20 cellular contexts compared by ENCODE assay signal in the genomic region with DNA sequence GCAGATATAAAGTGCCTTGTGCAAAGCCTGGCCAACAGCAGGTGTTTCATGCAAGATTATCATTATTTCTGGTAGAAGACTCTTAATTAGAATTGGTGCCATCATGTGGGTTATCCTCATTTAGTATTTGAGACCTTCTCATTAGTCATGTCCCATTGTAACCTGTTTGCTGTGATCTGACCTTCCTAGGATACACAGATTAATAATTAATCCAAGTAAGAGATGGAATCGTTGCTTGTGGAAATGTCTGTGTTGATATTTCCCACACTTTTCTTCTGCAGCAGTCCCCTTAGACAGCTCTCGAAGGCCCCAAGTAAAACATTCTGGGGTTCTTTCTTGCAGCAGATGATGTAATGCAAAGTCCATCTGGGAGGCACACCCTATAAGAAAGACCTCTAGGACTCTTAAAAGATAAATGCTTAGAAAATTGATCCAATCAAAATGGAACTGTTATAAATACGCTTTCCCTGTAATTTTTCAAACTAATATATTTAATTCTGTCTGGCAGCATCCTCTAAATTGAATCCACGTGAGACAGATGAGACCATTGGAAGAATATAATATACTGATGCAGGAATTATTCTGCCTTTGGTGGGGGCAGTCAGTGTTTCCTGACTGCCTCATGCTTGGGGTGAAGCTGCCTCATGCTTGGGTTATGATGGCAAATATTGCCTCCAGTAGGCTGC. TPM values are rescaled to one million over a fixed set of nuclear protein-coding genes. Genes with fewer than 3 reads are reported as not detected.
A peak's percentile ranks its signal among the peaks of the same experiment; 100 is the strongest.
DNase-seq lines count a peak whose midpoint lies in the region; TF ChIP-seq lines count a peak whose summit lies in the region.
"Had no signal": no experiment of that assay in that cellular context is flagged by ENCODE, and none has a peak within 500 bp of the region (broad histone marks: within the 10 kb centered on the region; RNA-seq: fewer than 3 reads in every experiment).

No MANE protein-coding gene starts in this region.

- H3K27me3 ChIP-seq in SK-N-SH (ENCODE audit: insufficient read depth), result no peaks in the 10 kb centered on the region

- H3K9ac ChIP-seq in SK-N-SH, result no peak overlapping the region

- H3K4me3 ChIP-seq in SK-N-SH (ENCODE audit: low read depth in 2 of 2, low read length in 1 of 2), result no peak overlapping the region

- H3K27ac ChIP-seq in SK-N-SH (ENCODE audit: low read depth in 2 of 2, low read length in 1 of 2), result peak overlapping the region in 1 of 2 experiments; percentile 88; a peak in 2 of 4 replicates

- no peak overlapping the region for H2AFZ ChIP-seq in SK-N-SH (ENCODE audit: low read depth)

- 44% methylated on average over 4 of the region's 4 CpGs for WGBS in SK-N-SH (ENCODE audit: low lambda C conversion rate)

- TF ChIP-seq CTCF in SK-N-SH (IDR thresholded peaks at IDR 0.05), result no peak

- DNase-seq in ELR (ENCODE audit: low read depth), result peak; percentile 40
- peak; percentile 43 for DNase-seq in SK-N-SH
- DNase-seq in kidney tubule cell (ENCODE audit: low spot score), result peak; percentile 36
- peak; percentile 47 for DNase-seq in renal cortical epithelial cell (ENCODE audit: low read depth)
- DNase-seq in NCI-H69 (lab: John Stamatoyannopoulos, UW), result no peak
- DNase-seq in NCI-H1930 (lab: John Stamatoyannopoulos, UW), result no peak
- DNase-seq in DMS153 treated with DMSO at 0.1 percent for 48 hours (lab: John Stamatoyannopoulos, UW; ENCODE audit: unreplicated experiment), result no peak
- DNase-seq: CD4-positive, alpha-beta T cell; COR-L47; GF-D8; H7; KG1; NCI-H1092 treated with DMSO at 0.1 percent for 48 hours; NCI-H1436 treated with DMSO at 0.1 percent for 48 hours; NCI-H2029 treated with DMSO at 0.1 percent for 48 hours; NCI-H2171; NCI-H345; NCI-H524 treated with DMSO at 0.1 percent for 48 hours; OCI-M1; T-cell had no signal

- H3K4me1 ChIP-seq in SK-N-SH (ENCODE audit: control insufficient read depth in 1 of 2, insufficient read depth in 2 of 2, low read depth in 1 of 2, low read length in 1 of 2), result peaks cover 0 to 44% of the 10 kb centered on the region in 2 experiments; a peak in 2 of 4 replicates

- H3K36me3 ChIP-seq in SK-N-SH (replicated peaks in 1 of 2; ENCODE audit: control insufficient read depth in 1 of 2, insufficient read depth in 2 of 2, low read length in 1 of 2), result no peaks in the 10 kb centered on the region

- no peaks in the 10 kb centered on the region for H3K9me3 ChIP-seq in SK-N-SH

- CTCF ChIA-PET in SK-N-SH (lab: Yijun Ruan, JAX), result interaction anchor here (0.9 to 1.7 kb wide), 3 partner anchors 10 to 252 kb away, joined by 3 to 5 read pairs (median 3); no protein-coding TSS in a partner anchor

- TF ChIP-seq RAD21 in SK-N-SH (IDR thresholded peaks at IDR 0.05; ENCODE audit: low read length), result peak; percentile 36; the same call in 1 of the 2 replicates

- TF ChIP-seq EP300 in SK-N-SH (IDR thresholded peaks at IDR 0.05; ENCODE audit: borderline replicate concordance in 1 of 2, low read depth in 1 of 2, low read length in 1 of 2), result peak in 1 of 2 experiments; percentile 87; a peak in 2 of 4 replicates

- H4K20me1 ChIP-seq in SK-N-SH (ENCODE audit: insufficient read depth), result no peaks in the 10 kb centered on the region

- no peak overlapping the region for H3K4me2 ChIP-seq in SK-N-SH

- H3K9me2 ChIP-seq in SK-N-SH, result no peaks in the 10 kb centered on the region

- no peaks in the 10 kb centered on the region for H3F3A ChIP-seq in SK-N-SH (replicated peaks; ENCODE audit: insufficient read depth)

- no peaks in the 10 kb centered on the region for H3K79me2 ChIP-seq in SK-N-SH (ENCODE audit: insufficient read depth)

- POLR2A ChIA-PET in SK-N-SH (lab: Yijun Ruan, JAX), result no interaction called here

TF ChIP-seq in SK-N-SH, 30 proteins besides CTCF, POLR2A, EP300 and RAD21:
- TF ChIP-seq POLR2AphosphoS5 (IDR thresholded peaks at IDR 0.05; ENCODE audit: low read depth, low read length) (no peak), RCOR1 (IDR thresholded peaks at IDR 0.05; ENCODE audit: low read length) (peak; percentile 41; the same call in 1 of the 2 replicates), TCF12 (IDR thresholded peaks at IDR 0.05) (peak; percentile 26; the same call in 1 of the 2 replicates), MXI1 (IDR thresholded peaks at IDR 0.05; ENCODE audit: low read depth, low read length) (peak; percentile 30; the same call in 1 of the 2 replicates), SMC3 (IDR thresholded peaks at IDR 0.05; ENCODE audit: low read depth, low read length) (0 out of 2 replicates have a peak, but pooled peaks have one; percentile 1)

RNA-seq across cellular contexts. Expression of a gene that starts 54.6 kb away (rescaled TPM):
- polyA plus RNA-seq in SK-N-SH (2012; rRNA removed), result 2.4 and 4.3 TPM in 2 replicates
- polyA plus RNA-seq in SK-N-SH (2012; cell fraction: cytosol; rRNA removed), result 3.4 and 3.8 TPM in 2 replicates
- 3.7 and 6.5 TPM in 2 replicates for polyA plus RNA-seq in SK-N-SH (2012; cell fraction: nucleus; rRNA removed)
- 2.6 and 4.8 TPM in 2 replicates for total RNA-seq in renal cortical epithelial cell

Comparison
In these comparisons a context has a peak if more than half of its experiments do, and no peak if none do; other contexts are left out.
1. DNase-seq: peak in ELR (single experiment), SK-N-SH (single experiment), kidney tubule cell (single experiment) and renal cortical epithelial cell (single experiment); none in NCI-H69 (single experiment), NCI-H1930 (0 of 2) and DMS153 treated with DMSO at 0.1 percent for 48 hours (single experiment).